Comparison of ENCODE assay signal across 19 cellular contexts in genomic region chr22:38086001-38086845, GRCh38. TPM values are rescaled to one million over a fixed set of nuclear protein-coding genes. Genes with fewer than 3 reads are reported as not detected.
DNase-seq lines count a peak whose midpoint lies in the region; ATAC-seq and TF ChIP-seq lines count a peak whose summit lies in the region.
"Had no signal": no experiment of that assay in that cellular context is flagged by ENCODE, and none has a peak within 500 bp of the region (broad histone marks: within the 10 kb centered on the region; RNA-seq: fewer than 3 reads in every experiment).

No MANE protein-coding gene starts in this region.

- no peaks in the 10 kb centered on the region for H3K36me3 ChIP-seq in H7 (replicated peaks; ENCODE audit: control insufficient read depth, insufficient read depth, low read length)
- H3K36me3 ChIP-seq in PC-3 (ENCODE audit: low read depth, low read length), result no peaks in the 10 kb centered on the region
- no peaks in the 10 kb centered on the region for H3K36me3 ChIP-seq in osteoblast (ENCODE audit: insufficient read depth, low read length)
- H3K36me3 ChIP-seq in neural progenitor cell, result no peaks in the 10 kb centered on the region
- H3K36me3 ChIP-seq: SJSA1 had no signal

- BruUV-seq in PC-3 (replicated peaks; lab: Mats Ljungman, UMichigan), result no TSS peak

- intact Hi-C loops in PC-3 (cut with micrococcal nuclease), result no loop called here

- H3K9me3 Mint-ChIP-seq in glutamatergic neuron (ENCODE audit: unreplicated experiment), result peaks cover 10% of the 10 kb centered on the region
- H3K9me3 Mint-ChIP-seq in neural progenitor cell, result no peaks in the 10 kb centered on the region

- no peak overlapping the region for H3K27ac ChIP-seq in PC-3 (ENCODE audit: low read length)
- H3K27ac ChIP-seq in osteoblast (ENCODE audit: low read depth, low read length), result no peak overlapping the region
- H3K27ac ChIP-seq in neural progenitor cell, result no peak overlapping the region
- H3K27ac ChIP-seq: GM23248, PC-9, SJSA1 had no signal

- H3K9ac ChIP-seq in PC-3 (ENCODE audit: low read length), result no peak overlapping the region
- no peak overlapping the region for H3K9ac ChIP-seq in neural progenitor cell
- H3K9ac ChIP-seq: GM23248 had no signal

- H3K79me2 ChIP-seq in PC-3 (ENCODE audit: low read length) (no peaks in the 10 kb centered on the region), osteoblast (ENCODE audit: insufficient read depth, low read length) (no peaks in the 10 kb centered on the region), neural progenitor cell (ENCODE audit: low read depth) (no peaks in the 10 kb centered on the region)

- H3K9me2 ChIP-seq in PC-3 (replicated peaks; ENCODE audit: low read length), result no peaks in the 10 kb centered on the region

- no peaks in the 10 kb centered on the region for H3K36me3 Mint-ChIP-seq in glutamatergic neuron (ENCODE audit: unreplicated experiment)
- H3K36me3 Mint-ChIP-seq in neural progenitor cell, result no peaks in the 10 kb centered on the region

- H3K4me2 ChIP-seq in PC-3 (ENCODE audit: low read length), result no peak overlapping the region
- H3K4me2 ChIP-seq in osteoblast (ENCODE audit: insufficient read depth, low read length), result no peak overlapping the region
- no peak overlapping the region for H3K4me2 ChIP-seq in neural progenitor cell
- H3K4me2 ChIP-seq: PC-9 had no signal

- CTCF ChIA-PET in PC-3 (lab: Charles Lee), result no interaction called here

- H3K4me1 ChIP-seq in PC-3 (ENCODE audit: insufficient read depth, low read length), result no peaks in the 10 kb centered on the region
- H3K4me1 ChIP-seq in osteoblast (ENCODE audit: insufficient read depth, low read length), result peaks cover 4% of the 10 kb centered on the region
- peaks cover 45% of the 10 kb centered on the region for H3K4me1 ChIP-seq in neural progenitor cell

- POLR2A ChIA-PET in PC-3 (lab: Charles Lee; ENCODE audit: unreplicated experiment), result no interaction called here

- H4K20me1 ChIP-seq in PC-3 (ENCODE audit: low read length), result no peaks in the 10 kb centered on the region
- peaks cover 3% of the 10 kb centered on the region for H4K20me1 ChIP-seq in osteoblast (ENCODE audit: insufficient read depth, low read length)
- H4K20me1 ChIP-seq in neural progenitor cell (ENCODE audit: low read depth), result no peaks in the 10 kb centered on the region

- no peak overlapping the region for H2AFZ ChIP-seq in PC-3 (ENCODE audit: low read length)
- H2AFZ ChIP-seq in osteoblast (ENCODE audit: low read length), result no peak overlapping the region
- H2AFZ ChIP-seq in neural progenitor cell (replicated peaks), result no peak overlapping the region
- H2AFZ ChIP-seq: GM23248, PC-9 had no signal

- H3F3A ChIP-seq in PC-3 (ENCODE audit: low read length, unreplicated experiment) (no peaks in the 10 kb centered on the region), neural progenitor cell (ENCODE audit: low read depth) (peaks cover 37% of the 10 kb centered on the region)

- peaks cover 9% of the 10 kb centered on the region for H3K4me1 Mint-ChIP-seq in glutamatergic neuron (ENCODE audit: low read depth, unreplicated experiment)
- peaks cover 9% of the 10 kb centered on the region for H3K4me1 Mint-ChIP-seq in neural progenitor cell

- peak; percentile 43; the same call in 1 of the 2 replicates for ATAC-seq in PC-3

- H3K4me3 ChIP-seq in H7 (ENCODE audit: insufficient read depth, low read depth, low read length) (no peak overlapping the region), PC-3 (ENCODE audit: low read length) (no peak overlapping the region), osteoblast (ENCODE audit: insufficient read depth, low read length) (no peak overlapping the region), neural progenitor cell (no peak overlapping the region)
- H3K4me3 ChIP-seq: GM23248, PC-9, SJSA1 had no signal

- H3K27me3 ChIP-seq in H7 (ENCODE audit: control insufficient read depth, insufficient read depth, low read length), result peaks cover 5% of the 10 kb centered on the region; the same call in 1 of the 2 replicates
- no peaks in the 10 kb centered on the region for H3K27me3 ChIP-seq in PC-3 (ENCODE audit: low read length)
- peaks cover 12% of the 10 kb centered on the region for H3K27me3 ChIP-seq in osteoblast (ENCODE audit: insufficient read depth, low read length)
- H3K27me3 ChIP-seq in neural progenitor cell, result peaks cover 27% of the 10 kb centered on the region

- H3K27ac Mint-ChIP-seq in glutamatergic neuron (ENCODE audit: unreplicated experiment) (no peak overlapping the region), neural progenitor cell (no peak overlapping the region)

- H3K4me3 Mint-ChIP-seq in glutamatergic neuron (ENCODE audit: unreplicated experiment) (no peak overlapping the region), neural progenitor cell (no peak overlapping the region)

- H3K27me3 Mint-ChIP-seq in glutamatergic neuron (ENCODE audit: unreplicated experiment) (peaks cover 5% of the 10 kb centered on the region), neural progenitor cell (ENCODE audit: insufficient read depth, low read depth) (peaks cover 7% of the 10 kb centered on the region)

- TF ChIP-seq CTCF in PC-3 (conservative IDR thresholded peaks at IDR 0.05; ENCODE audit: low read depth, low read length), result no peak
- TF ChIP-seq CTCF in glutamatergic neuron (IDR thresholded peaks at IDR 0.05; ENCODE audit: partially characterized antibody, unreplicated experiment), result no peak
- TF ChIP-seq CTCF in osteoblast (IDR thresholded peaks at IDR 0.05; ENCODE audit: extremely low read depth, low read depth, low read length), result no peak
- TF ChIP-seq CTCF in neural progenitor cell (IDR thresholded peaks at IDR 0.05), result no peak

- peak; percentile 84 for DNase-seq in H7
- peak; percentile 22 for DNase-seq in PC-3
- DNase-seq in glutamatergic neuron, result peak; percentile 17
- DNase-seq in osteoblast (ENCODE audit: insufficient read length, low spot score, missing footprints), result peak; percentile 91
- no peak for DNase-seq in neural progenitor cell (ENCODE audit: low spot score)
- DNase-seq in medulla oblongata (ENCODE audit: extremely low spot score), result no peak
- no peak for DNase-seq in T1000 (lab: John Stamatoyannopoulos, UW)
- DNase-seq: ACHN, C1 segment of cervical spinal cord, DMS79 treated with DMSO at 0.1 percent for 48 hours, GM23248, NCI-H1417 treated with DMSO at 0.1 percent for 48 hours, NCI-H187 treated with DMSO at 0.1 percent for 48 hours, NCI-H345, NCI-H526 had no signal

- H3K9me3 ChIP-seq in PC-3 (ENCODE audit: low read length), result no peaks in the 10 kb centered on the region
- H3K9me3 ChIP-seq in osteoblast (ENCODE audit: low read depth, low read length), result no peaks in the 10 kb centered on the region
- H3K9me3 ChIP-seq in neural progenitor cell (ENCODE audit: low read depth), result no peaks in the 10 kb centered on the region

RNA-seq across cellular contexts. Expression of gene SLC16A8, which starts 2.2 kb away (rescaled TPM):
- not detected in 2 replicates for total RNA-seq in H7 (2014; rRNA removed; shearing (Covaris generic))
- total RNA-seq in PC-3 (2014; rRNA removed) (not detected in 2 replicates), glutamatergic neuron (ENCODE audit: unreplicated experiment) (not detected), osteoblast (not detected in 2 replicates), neural progenitor cell (ENCODE audit: low replicate concordance) (1.0 and 3.1 TPM in 2 replicates)
- total RNA-seq: G401, M059J, PC-9, SJSA1 had no signal

RNA-seq across cellular contexts. Expression of gene BAIAP2L2, which starts 24.3 kb away (rescaled TPM):
- total RNA-seq in H7 (2014; rRNA removed; shearing (Covaris generic)), result 1.0 and 2.7 TPM in 2 replicates
- 0.80 TPM in 1 of 2 replicates, not detected in the other for total RNA-seq in PC-3 (2014; rRNA removed)
- total RNA-seq in glutamatergic neuron (ENCODE audit: unreplicated experiment), result 28.6 TPM
- 0.88 and 1.1 TPM in 2 replicates for total RNA-seq in osteoblast
- 0.86 and 2.6 TPM in 2 replicates for total RNA-seq in neural progenitor cell (ENCODE audit: low replicate concordance)
- total RNA-seq: M059J, SJSA1 had no signal

RNA-seq across cellular contexts. Expression of gene PICK1, which starts 29.0 kb away (rescaled TPM):
- 19.4 and 20.3 TPM in 2 replicates for total RNA-seq in H7 (2014; rRNA removed; shearing (Covaris generic))
- total RNA-seq in PC-3 (2014; rRNA removed), result 41.7 and 45.5 TPM in 2 replicates
- total RNA-seq in glutamatergic neuron (ENCODE audit: unreplicated experiment), result 44.8 TPM
- total RNA-seq in osteoblast, result 14.4 and 15.6 TPM in 2 replicates
- 10.7 and 31.8 TPM in 2 replicates for total RNA-seq in neural progenitor cell (ENCODE audit: low replicate concordance)

Comparison
In these comparisons a context has a peak if more than half of its experiments do, and no peak if none do; other contexts are left out.
1. DNase-seq: peak in H7 (single experiment), PC-3 (single experiment), glutamatergic neuron (single experiment) and osteoblast (single experiment); none in neural progenitor cell (single experiment), medulla oblongata (single experiment) and T1000 (single experiment).